Comparison of ENCODE assay signal across 8 cellular contexts in genomic region chr6:144095134-144096002, GRCh38. TPM values are rescaled to one million over a fixed set of nuclear protein-coding genes. Genes with fewer than 3 reads are reported as not detected.
DNase-seq lines count a peak whose midpoint lies in the region; ATAC-seq lines count a peak whose summit lies in the region.

Gene SF3B5 (minus strand): TSS chr6:144095573. CDS start chr6:144095497, 76 bp downstream.

- H3K9me3 Mint-ChIP-seq in immature natural killer cell: no peaks in the 10 kb centered on the region

- H3K4me3 Mint-ChIP-seq in immature natural killer cell: peak within 1 kb of the TSS; percentile 96 to 99 (median 99)

- ATAC-seq in GM19023 (IDR thresholded peaks at IDR 0.05; ENCODE audit: unreplicated experiment) (peak; percentile 98), HG03280 (IDR thresholded peaks at IDR 0.05; ENCODE audit: unreplicated experiment) (peak; percentile 96)

- peaks cover 9 to 13% (median 12%) of the 10 kb centered on the region in 3 donors for H3K27me3 Mint-ChIP-seq in immature natural killer cell (ENCODE audit: low read depth in 3 of 3)

- DNase-seq in AG08396 (ENCODE audit: low spot score) (peak; percentile 92), NCI-H345 treated with DMSO at 0.1 percent for 48 hours (lab: John Stamatoyannopoulos, UW; ENCODE audit: unreplicated experiment) (peak; percentile 98), immature natural killer cell (peak; percentile 97 to 98 (median 97)), smooth muscle cell of the brain vasculature (ENCODE audit: low read depth, low spot score) (peak; percentile 99)
- peak; percentile 92 to 95 (median 92) for DNase-seq in activated CD4-positive, CD25-positive, alpha-beta regulatory T cell (lab: John Stamatoyannopoulos, UW)
- DNase-seq in central memory CD4-positive, alpha-beta T cell: peak; percentile 98

- peaks cover 0 to 4% (median 0%) of the 10 kb centered on the region in 3 donors for H3K36me3 Mint-ChIP-seq in immature natural killer cell

- peaks cover 28 to 35% of the 10 kb centered on the region in 2 donors for H3K4me1 Mint-ChIP-seq in immature natural killer cell

- peak within 1 kb of the TSS; percentile 94 to 98 (median 98) for H3K27ac Mint-ChIP-seq in immature natural killer cell

RNA-seq across cellular contexts. Expression of gene SF3B5, which starts in this region (rescaled TPM):
- 100 to 1,000 TPM; 346 to 550 (median 357) TPM for polyA plus RNA-seq in immature natural killer cell

Comparison
In these comparisons a context has a peak if more than half of its experiments do, and no peak if none do; other contexts are left out.
1. Peak in every context shown above with its lines: DNase-seq and ATAC-seq.